Comparison of ENCODE assay signal across 14 cellular contexts in genomic region chr13:99316657-99317244, GRCh38. TPM values are rescaled to one million over a fixed set of nuclear protein-coding genes. Genes with fewer than 3 reads are reported as not detected.
A peak's percentile ranks its signal among the peaks of the same experiment; 100 is the strongest.
DNase-seq lines count a peak whose midpoint lies in the region; ATAC-seq lines count a peak whose summit lies in the region.
"Had no signal": no experiment of that assay in that cellular context is flagged by ENCODE, and none has a peak within 500 bp of the region (broad histone marks: within the 10 kb centered on the region; RNA-seq: fewer than 3 reads in every experiment).

No MANE protein-coding gene starts in this region.

- POLR2A ChIA-PET in activated CD4-positive, alpha-beta memory T cell treated with anti-CD3 and anti-CD28 coated beads for 36 hours (lab: Charles Lee), result interaction anchor here (1.2 to 3.0 kb wide), 2 partner anchors 8 to 18 kb away, joined by 3 to 28 read pairs; no protein-coding TSS in a partner anchor

- no peak overlapping the region for H3K4me3 Mint-ChIP-seq in activated CD8-positive, alpha-beta memory T cell treated with anti-CD3 and anti-CD28 coated beads, Interleukin-2, amount 10 ng/mL, durations not matched to agents 7 days and 5 days
- no peak overlapping the region for H3K4me3 Mint-ChIP-seq in activated CD4-positive, alpha-beta memory T cell treated with anti-CD3 and anti-CD28 coated beads for 36 hours

- CTCF ChIA-PET in activated CD8-positive, alpha-beta memory T cell treated with anti-CD3 and anti-CD28 coated beads, Interleukin-2, amount 10 ng/mL, durations not matched to agents 7 days and 5 days (lab: Charles Lee), result no interaction called here
- CTCF ChIA-PET in activated CD4-positive, alpha-beta memory T cell treated with anti-CD3 and anti-CD28 coated beads for 36 hours (lab: Charles Lee), result interaction anchor here (1.0 to 2.5 kb wide), 2 partner anchors 35 to 71 kb away, joined by 3 to 8 read pairs; no protein-coding TSS in a partner anchor

- H3K9me3 Mint-ChIP-seq in activated CD8-positive, alpha-beta memory T cell treated with anti-CD3 and anti-CD28 coated beads, Interleukin-2, amount 10 ng/mL, durations not matched to agents 7 days and 5 days (ENCODE audit: low read depth), result no peaks in the 10 kb centered on the region
- no peaks in the 10 kb centered on the region for H3K9me3 Mint-ChIP-seq in activated CD4-positive, alpha-beta memory T cell treated with anti-CD3 and anti-CD28 coated beads for 36 hours

- peaks cover 25% of the 10 kb centered on the region for H3K36me3 Mint-ChIP-seq in activated CD8-positive, alpha-beta memory T cell treated with anti-CD3 and anti-CD28 coated beads, Interleukin-2, amount 10 ng/mL, durations not matched to agents 7 days and 5 days
- H3K36me3 Mint-ChIP-seq in activated CD4-positive, alpha-beta memory T cell treated with anti-CD3 and anti-CD28 coated beads for 36 hours, result peaks cover 36% of the 10 kb centered on the region

- intact Hi-C loops in activated CD4-positive, alpha-beta memory T cell treated with anti-CD3 and anti-CD28 coated beads for 36 hours (cut with micrococcal nuclease), result loop anchor here (10.0 kb wide), 2 partner anchors 742 to 802 kb away; partner anchors contain the start of gene STK24

- peaks cover 68% of the 10 kb centered on the region for H3K4me1 Mint-ChIP-seq in activated CD8-positive, alpha-beta memory T cell treated with anti-CD3 and anti-CD28 coated beads, Interleukin-2, amount 10 ng/mL, durations not matched to agents 7 days and 5 days
- H3K4me1 Mint-ChIP-seq in activated CD4-positive, alpha-beta memory T cell treated with anti-CD3 and anti-CD28 coated beads for 36 hours (ENCODE audit: low read depth), result peaks cover 80% of the 10 kb centered on the region

- no peaks in the 10 kb centered on the region for H3K27me3 ChIP-seq in HAP-1 (ENCODE audit: low read depth)

- DNase-seq in activated CD8-positive, alpha-beta memory T cell treated with anti-CD3 and anti-CD28 coated beads, Interleukin-2, amount 10 ng/mL, durations not matched to agents 7 days and 5 days, result no peak
- no peak for DNase-seq in activated CD8-positive, alpha-beta memory T cell treated with anti-CD3 and anti-CD28 coated beads for 24 hours
- DNase-seq in NCI-H1105 (lab: John Stamatoyannopoulos, UW) (peak; percentile 17), myocyte (ENCODE audit: low read depth) (peak; percentile 62), SK-N-DZ (ENCODE audit: low spot score) (no peak), HAP-1 (ENCODE audit: low spot score in 2 of 2) (no peak)
- DNase-seq in activated CD4-positive, alpha-beta memory T cell treated with anti-CD3 and anti-CD28 coated beads for 36 hours, result no peak
- DNase-seq: activated effector memory CD4-positive, alpha-beta T cell treated with anti-CD3 and anti-CD28 coated beads, Interleukin-2, amount 50 U/mL, for 16 hours; MM.1S; PC-9 had no signal

- H3K27me3 Mint-ChIP-seq in activated CD8-positive, alpha-beta memory T cell treated with anti-CD3 and anti-CD28 coated beads, Interleukin-2, amount 10 ng/mL, durations not matched to agents 7 days and 5 days, result no peaks in the 10 kb centered on the region
- no peaks in the 10 kb centered on the region for H3K27me3 Mint-ChIP-seq in activated CD4-positive, alpha-beta memory T cell treated with anti-CD3 and anti-CD28 coated beads for 36 hours

- no peak for ATAC-seq in activated CD8-positive, alpha-beta memory T cell treated with anti-CD3 and anti-CD28 coated beads, Interleukin-2, amount 10 ng/mL, durations not matched to agents 7 days and 5 days
- ATAC-seq in GM18868 (IDR thresholded peaks at IDR 0.05; ENCODE audit: unreplicated experiment), result no peak

- no peaks in the 10 kb centered on the region for H3K4me1 ChIP-seq in HAP-1
- H3K4me1 ChIP-seq: prostate gland had no signal

- H3K36me3 ChIP-seq in HAP-1 (replicated peaks), result no peaks in the 10 kb centered on the region
- H3K36me3 ChIP-seq: prostate gland had no signal

- H3K27ac Mint-ChIP-seq in activated CD8-positive, alpha-beta memory T cell treated with anti-CD3 and anti-CD28 coated beads, Interleukin-2, amount 10 ng/mL, durations not matched to agents 7 days and 5 days, result peak overlapping the region; percentile 29
- peak overlapping the region; percentile 74 for H3K27ac Mint-ChIP-seq in activated CD4-positive, alpha-beta memory T cell treated with anti-CD3 and anti-CD28 coated beads for 36 hours

- no peak overlapping the region for H3K4me3 ChIP-seq in HAP-1
- H3K4me3 ChIP-seq: PC-9, prostate gland had no signal

- in situ Hi-C loops in HAP-1 (cut with MboI; ENCODE audit: low sequenced_read_pairs), result no loop called here

- no peaks in the 10 kb centered on the region for H3K9me3 ChIP-seq in HAP-1
- H3K9me3 ChIP-seq: prostate gland had no signal

RNA-seq across cellular contexts. Expression of gene GPR183, which starts 9.6 kb away (rescaled TPM):
- 10 to 100 TPM; 15.3 to 19.5 TPM for total RNA-seq in activated CD8-positive, alpha-beta memory T cell treated with anti-CD3 and anti-CD28 coated beads, Interleukin-2, amount 10 ng/mL, durations not matched to agents 7 days and 5 days
- 10 to 100 TPM; 46.4 to 47.1 TPM for total RNA-seq in activated CD4-positive, alpha-beta memory T cell treated with anti-CD3 and anti-CD28 coated beads for 36 hours
- 0.32 TPM in 1 of 2 replicates, not detected in the other for total RNA-seq in myocyte
- polyA plus RNA-seq in myocyte (2012), result 0.19 TPM
- not detected in 2 replicates for polyA plus RNA-seq in SK-N-DZ (2014; cell fraction: cytosol; rRNA removed)
- polyA plus RNA-seq in SK-N-DZ (2014; cell fraction: nucleus; rRNA removed), result not detected in 2 replicates
- total RNA-seq: PC-9 had no signal

RNA-seq across cellular contexts. Expression of gene GPR18, which starts 58.6 kb away (rescaled TPM):
- total RNA-seq in activated CD8-positive, alpha-beta memory T cell treated with anti-CD3 and anti-CD28 coated beads, Interleukin-2, amount 10 ng/mL, durations not matched to agents 7 days and 5 days, result 10 to 100 TPM; 11.1 to 13.1 TPM
- 1 to 10 TPM; 2.4 to 2.8 TPM for total RNA-seq in activated CD4-positive, alpha-beta memory T cell treated with anti-CD3 and anti-CD28 coated beads for 36 hours
- total RNA-seq in myocyte, result not detected in 2 replicates
- 0.33 TPM for polyA plus RNA-seq in myocyte (2012)
- polyA plus RNA-seq in SK-N-DZ (2014; cell fraction: cytosol; rRNA removed), result not detected in 2 replicates
- not detected in 2 replicates for polyA plus RNA-seq in SK-N-DZ (2014; cell fraction: nucleus; rRNA removed)
- total RNA-seq: lung microvascular endothelial cell, PC-9 had no signal
- polyA plus RNA-seq: AG04450 had no signal

Comparison
In these comparisons a context has a peak if more than half of its experiments do, and no peak if none do; other contexts are left out.
1. DNase-seq: peak in NCI-H1105 (single experiment) and myocyte (single experiment); none in activated CD8-positive, alpha-beta memory T cell treated with anti-CD3 and anti-CD28 coated beads, Interleukin-2, amount 10 ng/mL, durations not matched to agents 7 days and 5 days (single experiment), activated CD8-positive, alpha-beta memory T cell treated with anti-CD3 and anti-CD28 coated beads for 24 hours (single experiment), activated CD4-positive, alpha-beta memory T cell treated with anti-CD3 and anti-CD28 coated beads for 36 hours (single experiment), SK-N-DZ (single experiment) and HAP-1 (0 of 2).
2. RNA of gene GPR183, which starts 9.6 kb away (total RNA-seq): 46.4 to 47.1 TPM in activated CD4-positive, alpha-beta memory T cell treated with anti-CD3 and anti-CD28 coated beads for 36 hours and 15.3 to 19.5 TPM in activated CD8-positive, alpha-beta memory T cell treated with anti-CD3 and anti-CD28 coated beads, Interleukin-2, amount 10 ng/mL, durations not matched to agents 7 days and 5 days; 0.32 TPM in myocyte; every median in the first group is over 10 times any median in the second.